ENCODE assay signal across 19 cellular contexts in the genomic region with DNA sequence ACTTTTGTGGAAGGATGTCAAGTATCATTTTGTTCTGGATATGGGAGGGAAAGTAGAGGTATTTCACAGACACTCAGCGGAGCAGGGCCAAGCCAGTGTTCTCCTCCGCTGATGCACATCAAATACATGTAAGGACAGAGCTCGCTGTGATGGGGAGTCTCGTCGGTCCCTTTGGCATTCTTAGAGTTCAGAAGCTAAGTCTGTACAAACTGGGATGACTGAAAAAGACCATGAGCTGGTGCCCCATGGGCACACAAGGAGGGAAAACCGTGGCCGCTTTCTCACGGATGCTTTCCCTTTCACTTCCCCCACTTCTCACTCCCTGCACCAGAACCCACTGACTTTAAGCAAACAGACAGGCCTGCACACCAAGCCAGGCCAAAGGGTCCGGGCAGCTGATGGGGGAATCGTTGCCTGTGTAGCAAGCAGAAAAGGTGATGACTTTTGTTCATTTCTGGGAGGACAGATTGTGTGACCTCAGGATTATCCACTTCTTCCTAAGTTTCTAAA. TPM values are rescaled to one million over a fixed set of nuclear protein-coding genes. Genes with fewer than 3 reads are reported as not detected.
A peak's percentile ranks its signal among the peaks of the same experiment; 100 is the strongest.
DNase-seq lines count a peak whose midpoint lies in the region; ATAC-seq and TF ChIP-seq lines count a peak whose summit lies in the region.
"Had no signal": no experiment of that assay in that cellular context is flagged by ENCODE, and none has a peak within 500 bp of the region (broad histone marks: within the 10 kb centered on the region; RNA-seq: fewer than 3 reads in every experiment).

No MANE protein-coding gene starts in this region.

- H3K9me3 Mint-ChIP-seq in activated CD4-positive, alpha-beta memory T cell treated with anti-CD3 and anti-CD28 coated beads for 36 hours, result no peaks in the 10 kb centered on the region
- H3K9me3 Mint-ChIP-seq in activated CD4-positive, alpha-beta memory T cell treated with anti-CD3 and anti-CD28 coated beads, Interleukin-2, amount 10 ng/mL, durations not matched to agents 7 days and 5 days, result peaks cover 2% of the 10 kb centered on the region
- H3K9me3 Mint-ChIP-seq: brain had no signal

- intact Hi-C loops in activated CD4-positive, alpha-beta memory T cell treated with anti-CD3 and anti-CD28 coated beads for 36 hours (cut with micrococcal nuclease), result loop anchor here (10.0 kb wide), 1 partner anchor 544 kb away; a partner anchor contains a TSS

- peaks cover 48% of the 10 kb centered on the region for H3K4me1 Mint-ChIP-seq in activated CD4-positive, alpha-beta memory T cell treated with anti-CD3 and anti-CD28 coated beads for 36 hours (ENCODE audit: low read depth)
- H3K4me1 Mint-ChIP-seq in activated CD4-positive, alpha-beta memory T cell treated with anti-CD3 and anti-CD28 coated beads, Interleukin-2, amount 10 ng/mL, durations not matched to agents 7 days and 5 days, result peaks cover 44% of the 10 kb centered on the region
- H3K4me1 Mint-ChIP-seq: brain had no signal

- peaks cover 9% of the 10 kb centered on the region for H3K36me3 ChIP-seq in right atrium auricular region

- H3K4me3 ChIP-seq in right atrium auricular region, result no peak overlapping the region
- H3K4me3 ChIP-seq: A549, left lung had no signal

- POLR2A ChIA-PET in activated CD4-positive, alpha-beta memory T cell treated with anti-CD3 and anti-CD28 coated beads for 36 hours (lab: Charles Lee), result interaction anchor here (0.8 kb wide), 1 partner anchor 77 kb away, joined by 3 read pairs; no protein-coding TSS in a partner anchor
- POLR2A ChIA-PET in activated CD4-positive, alpha-beta memory T cell treated with anti-CD3 and anti-CD28 coated beads, Interleukin-2, amount 10 ng/mL, durations not matched to agents 7 days and 5 days (lab: Charles Lee), result no interaction called here

- H3K27ac ChIP-seq in right atrium auricular region, result no peak overlapping the region
- H3K27ac ChIP-seq: A549, foreskin keratinocyte, left lung had no signal

- TF ChIP-seq CTCF in right atrium auricular region (IDR thresholded peaks at IDR 0.05), result no peak

- no peaks in the 10 kb centered on the region for H3K9me3 ChIP-seq in right atrium auricular region
- H3K9me3 ChIP-seq: A549, Caco-2, left lung had no signal

- no peak for DNase-seq in activated CD4-positive, alpha-beta memory T cell treated with anti-CD3 and anti-CD28 coated beads for 36 hours
- DNase-seq in activated CD4-positive, alpha-beta memory T cell treated with anti-CD3 and anti-CD28 coated beads, Interleukin-2, amount 10 ng/mL, durations not matched to agents 7 days and 5 days, result no peak
- peak; percentile 42 for DNase-seq in MV-4-11 (lab: John Stamatoyannopoulos, UW)
- peak; percentile 65 for DNase-seq in mesenteric fat pad (ENCODE audit: low spot score)
- DNase-seq in HUDEP-2 (lab: John Stamatoyannopoulos, UW; ENCODE audit: unreplicated experiment in 76 of 76), result no peak
- DNase-seq in right atrium auricular region (ENCODE audit: low spot score), result no peak
- DNase-seq: activated gamma-delta T cell treated with Interleukin-2 at 50 U/mL for 16 hours, Caco-2, EL, foreskin keratinocyte, left lung, NCI-H187, SHP77 treated with DMSO at 0.1 percent for 48 hours had no signal

- H3K27ac Mint-ChIP-seq in activated CD4-positive, alpha-beta memory T cell treated with anti-CD3 and anti-CD28 coated beads for 36 hours, result no peak overlapping the region
- H3K27ac Mint-ChIP-seq in activated CD4-positive, alpha-beta memory T cell treated with anti-CD3 and anti-CD28 coated beads, Interleukin-2, amount 10 ng/mL, durations not matched to agents 7 days and 5 days, result no peak overlapping the region
- H3K27ac Mint-ChIP-seq: T-helper 1 cell treated with Interleukin-12 subunit alpha and Interleukin-12 subunit beta and Interleukin-4 antibody, amounts not matched to agents 30 μg/mL and 1 μg/mL, for 36 hours had no signal

- H3K36me3 Mint-ChIP-seq in activated CD4-positive, alpha-beta memory T cell treated with anti-CD3 and anti-CD28 coated beads for 36 hours, result no peaks in the 10 kb centered on the region
- peaks cover 4% of the 10 kb centered on the region for H3K36me3 Mint-ChIP-seq in activated CD4-positive, alpha-beta memory T cell treated with anti-CD3 and anti-CD28 coated beads, Interleukin-2, amount 10 ng/mL, durations not matched to agents 7 days and 5 days (ENCODE audit: low read depth)

- ATAC-seq in GM19025 (IDR thresholded peaks at IDR 0.05; ENCODE audit: low read depth, unreplicated experiment) (peak; percentile 57), HG03442 (IDR thresholded peaks at IDR 0.05; ENCODE audit: unreplicated experiment) (no peak)
- ATAC-seq: A549, foreskin keratinocyte, left lung, sciatic nerve had no signal

- H3K27me3 ChIP-seq in right atrium auricular region, result no peaks in the 10 kb centered on the region
- H3K27me3 ChIP-seq: foreskin keratinocyte, left lung had no signal

- H3K27me3 Mint-ChIP-seq in activated CD4-positive, alpha-beta memory T cell treated with anti-CD3 and anti-CD28 coated beads for 36 hours, result no peaks in the 10 kb centered on the region
- H3K27me3 Mint-ChIP-seq in activated CD4-positive, alpha-beta memory T cell treated with anti-CD3 and anti-CD28 coated beads, Interleukin-2, amount 10 ng/mL, durations not matched to agents 7 days and 5 days, result peaks cover 19% of the 10 kb centered on the region
- H3K27me3 Mint-ChIP-seq: brain had no signal

- H3K4me3 Mint-ChIP-seq in activated CD4-positive, alpha-beta memory T cell treated with anti-CD3 and anti-CD28 coated beads for 36 hours, result peak overlapping the region; percentile 3
- H3K4me3 Mint-ChIP-seq in activated CD4-positive, alpha-beta memory T cell treated with anti-CD3 and anti-CD28 coated beads, Interleukin-2, amount 10 ng/mL, durations not matched to agents 7 days and 5 days, result no peak overlapping the region
- H3K4me3 Mint-ChIP-seq: brain; T-helper 1 cell treated with Interleukin-12 subunit alpha and Interleukin-12 subunit beta and Interleukin-4 antibody, amounts not matched to agents 30 μg/mL and 1 μg/mL, for 36 hours had no signal

- CTCF ChIA-PET in activated CD4-positive, alpha-beta memory T cell treated with anti-CD3 and anti-CD28 coated beads for 36 hours (lab: Charles Lee), result interaction anchor here (1.1 to 3.8 kb wide), 2 partner anchors 10 to 29 kb away, joined by 3 to 21 read pairs; no protein-coding TSS in a partner anchor
- CTCF ChIA-PET in activated CD4-positive, alpha-beta memory T cell treated with anti-CD3 and anti-CD28 coated beads, Interleukin-2, amount 10 ng/mL, durations not matched to agents 7 days and 5 days (lab: Charles Lee), result interaction anchor here (0.6 to 2.1 kb wide), 6 partner anchors 9 to 222 kb away, joined by 3 to 10 read pairs (median 6); no protein-coding TSS in a partner anchor

- H3K4me1 ChIP-seq in right atrium auricular region, result no peaks in the 10 kb centered on the region
- H3K4me1 ChIP-seq: A549, foreskin keratinocyte, left lung had no signal

RNA-seq across cellular contexts. Expression of a gene that starts 27.7 kb away (rescaled TPM):
- total RNA-seq in activated CD4-positive, alpha-beta memory T cell treated with anti-CD3 and anti-CD28 coated beads for 36 hours, result 10 to 100 TPM; 22.5 to 22.9 TPM
- 10 to 100 TPM; 23.0 to 24.1 TPM for total RNA-seq in activated CD4-positive, alpha-beta memory T cell treated with anti-CD3 and anti-CD28 coated beads, Interleukin-2, amount 10 ng/mL, durations not matched to agents 7 days and 5 days
- total RNA-seq in mesenteric fat pad (49.1 TPM), right atrium auricular region (100 to 1,000 TPM; 250 to 616 TPM)

Comparison
In these comparisons a context has a peak if more than half of its experiments do, and no peak if none do; other contexts are left out.
1. DNase-seq: peak in MV-4-11 (single experiment) and mesenteric fat pad (single experiment); none in activated CD4-positive, alpha-beta memory T cell treated with anti-CD3 and anti-CD28 coated beads for 36 hours (single experiment), activated CD4-positive, alpha-beta memory T cell treated with anti-CD3 and anti-CD28 coated beads, Interleukin-2, amount 10 ng/mL, durations not matched to agents 7 days and 5 days (single experiment), HUDEP-2 (0 of 76) and right atrium auricular region (single experiment).